ENCODE assay signal across 1 cellular context in genomic region chr6:30617565-30618269, GRCh38.
TF ChIP-seq lines count a peak whose summit lies in the region.

Gene MRPS18B (plus strand): TSS chr6:30617840. CDS start chr6:30617866, 26 bp downstream.

TF ChIP-seq in K562, 482 proteins besides CTCF, POLR2A, EP300 and RAD21 (continued from another document and continues in another):
- TF ChIP-seq SMAD1 (IDR thresholded peaks at IDR 0.05; ENCODE audit: low read depth, low read length, partially characterized antibody) (peak; percentile 92), NKRF (IDR thresholded peaks at IDR 0.05; ENCODE audit: borderline replicate concordance) (peak; percentile 100), THRAP3 (IDR thresholded peaks at IDR 0.05; ENCODE audit: borderline replicate concordance) (peak; percentile 21; the same call in 1 of the 2 replicates), L3MBTL2 (IDR thresholded peaks at IDR 0.05) (peak; percentile 79; the same call in 1 of the 2 replicates), TCF3 (CRISPR knock-in tag; IDR thresholded peaks at IDR 0.05) (0 out of 2 replicates have a peak, but pooled peaks have one; percentile 3), POLR2AphosphoS5 (IDR thresholded peaks at IDR 0.05; ENCODE audit: control insufficient read depth, insufficient read depth, low read depth, low read length) (peak; percentile 95), CREB3L1 (IDR thresholded peaks at IDR 0.05; ENCODE audit: borderline replicate concordance, low read depth) (peak; percentile 67; the same call in 1 of the 2 replicates), SIRT6 (IDR thresholded peaks at IDR 0.05; ENCODE audit: low read depth, low read length) (no peak), ELK3 (CRISPR knock-in tag; IDR thresholded peaks at IDR 0.05) (no peak), SIN3A (IDR thresholded peaks at IDR 0.05; ENCODE audit: borderline replicate concordance in 2 of 2, control insufficient read depth in 1 of 2, low read depth in 2 of 2, low read length in 2 of 2) (peak; percentile 94 to 97; a peak in 3 of 4 replicates), ZNF76 (CRISPR knock-in tag; IDR thresholded peaks at IDR 0.05; ENCODE audit: borderline replicate concordance) (peak; percentile 46; the same call in 1 of the 2 replicates), HMG20A (CRISPR knock-in tag; conservative IDR thresholded peaks at IDR 0.05) (0 out of 2 replicates have a peak, but pooled peaks have one; percentile 21), ZNF75A (CRISPR knock-in tag; IDR thresholded peaks at IDR 0.05) (peak; percentile 26; the same call in 1 of the 2 replicates), RUNX1 (IDR thresholded peaks at IDR 0.05; ENCODE audit: low read depth) (no peak), ZFP91 (CRISPR knock-in tag; IDR thresholded peaks at IDR 0.05) (0 out of 2 replicates have a peak, but pooled peaks have one; percentile 23), NONO (IDR thresholded peaks at IDR 0.05; ENCODE audit: low read depth in 2 of 2, low read length in 1 of 2) (peak in 1 of 2 experiments; percentile 85; a peak in 1 of 4 replicates), NEUROD1 (IDR thresholded peaks at IDR 0.05; ENCODE audit: borderline replicate concordance, low read depth, low read length, partially characterized antibody) (no peak), ARID4B (CRISPR knock-in tag; IDR thresholded peaks at IDR 0.05) (peak; percentile 99), ZNF324 (CRISPR knock-in tag; IDR thresholded peaks at IDR 0.05) (peak; percentile 7; the same call in 1 of the 2 replicates), TCF7 (IDR thresholded peaks at IDR 0.05; ENCODE audit: borderline replicate concordance) (peak; percentile 13; the same call in 1 of the 2 replicates), BACH1 (tag; IDR thresholded peaks at IDR 0.05) (no peak; the same call in 1 of the 2 replicates), TRIM24 (IDR thresholded peaks at IDR 0.05) (peak in 1 of 2 experiments; percentile 45; a peak in 1 of 4 replicates), MXD1 (CRISPR knock-in tag; IDR thresholded peaks at IDR 0.05; ENCODE audit: borderline replicate concordance, poor library complexity, severe bottlenecking) (peak; percentile 94), ZZZ3 (IDR thresholded peaks at IDR 0.05) (peak; percentile 75; the same call in 1 of the 2 replicates), TAF7 (tag; IDR thresholded peaks at IDR 0.05) (peak; percentile 98), ZNF766 (CRISPR knock-in tag; conservative IDR thresholded peaks at IDR 0.05) (peak; percentile 69; the same call in 1 of the 2 replicates), TAF1 (IDR thresholded peaks at IDR 0.05; ENCODE audit: control insufficient read depth, extremely low read depth, insufficient read depth, low read length, severe bottlenecking) (peak; percentile 99), MGA (IDR thresholded peaks at IDR 0.05) (peak; percentile 57; the same call in 1 of the 2 replicates), ZNF830 (CRISPR knock-in tag; IDR thresholded peaks at IDR 0.05) (0 out of 2 replicates have a peak, but pooled peaks have one; percentile 25), TAF9B (IDR thresholded peaks at IDR 0.05; ENCODE audit: partially characterized antibody) (peak; percentile 98), ZNF316 (IDR thresholded peaks at IDR 0.05) (peak; percentile 87), TCFL5 (CRISPR knock-in tag; conservative IDR thresholded peaks at IDR 0.05) (0 out of 2 replicates have a peak, but pooled peaks have one; percentile 36)
